ENCODE assay signal across 26 cellular contexts in the genomic region with DNA sequence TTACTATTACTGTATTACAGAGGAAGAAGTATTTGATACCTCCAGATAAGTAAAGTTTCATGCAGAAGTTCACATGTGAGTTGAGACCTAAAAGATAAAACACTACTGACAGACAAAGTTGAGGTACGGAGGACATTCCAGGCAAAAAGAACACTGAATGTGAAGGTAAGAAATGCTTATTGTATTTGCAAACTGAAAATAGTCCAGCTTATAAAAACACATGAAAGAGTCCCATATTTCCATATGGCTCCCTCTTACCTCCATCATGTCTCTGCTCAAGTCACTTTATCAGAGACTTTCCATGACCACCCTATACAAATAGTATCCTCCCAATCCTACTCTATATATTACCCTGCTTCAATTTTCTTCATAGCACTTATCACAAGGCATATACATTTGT.
"Had no signal": no experiment of that assay in that cellular context is flagged by ENCODE, and none has a peak within 500 bp of the region (broad histone marks: within the 10 kb centered on the region; RNA-seq: fewer than 3 reads in every experiment).

No MANE protein-coding gene starts in this region.

- H3K27me3 ChIP-seq: stomach, suprapubic skin, testis, thyroid gland, tibial artery, tibial nerve, transverse colon, upper lobe of left lung, upper lobe of right lung, uterus, vagina had no signal

- H3K27ac ChIP-seq: stomach, suprapubic skin, testis, thoracic aorta, thyroid gland, tibial artery, tibial nerve, transverse colon, upper lobe of left lung, upper lobe of right lung, uterus, vagina had no signal

- ATAC-seq: stimulated activated effector memory CD8-positive, alpha-beta T cell treated with anti-CD3 and anti-CD28 coated beads, Interleukin-12 subunit alpha, Interleukin-12 subunit beta, amount 100 ng/mL, for 72 hours; stimulated activated memory B cell treated with anti-CD40 and anti-IgM and Interleukin-4, amounts not matched to agents 10 μg/mL and 1 μg/mL and 100 μg/mL, for 72 hours; stimulated activated naive CD8-positive, alpha-beta T cell treated with anti-CD3 and anti-CD28 coated beads, Interleukin-15, amount 100 ng/mL, for 72 hours; stimulated activated naive CD8-positive, alpha-beta T cell treated with anti-CD3 and anti-CD28 coated beads, Interleukin-15, Interleukin-2, amounts not matched to agents 100 U/mL and 50 U/mL, for 24 hours; upper lobe of right lung had no signal

- H3K4me3 ChIP-seq: stomach, suprapubic skin, testis, thoracic aorta, thyroid gland, tibial artery, tibial nerve, transverse colon, upper lobe of left lung, upper lobe of right lung, uterus, vagina had no signal

- H3K4me1 ChIP-seq: stomach, suprapubic skin, testis, thyroid gland, tibial artery, tibial nerve, transverse colon, upper lobe of left lung, upper lobe of right lung, uterus, vagina had no signal

- H3K36me3 ChIP-seq: uterus had no signal

- DNase-seq: stimulated activated CD4-positive, alpha-beta T cell treated with anti-CD3 and anti-CD28 coated beads, Interleukin-2, amount 100 ng/mL, for 48 hours; stimulated activated CD4-positive, alpha-beta T cell treated with anti-CD3 and anti-CD28 coated beads, Interleukin-4, amount 100 ng/mL, for 1 hour; stimulated activated CD4-positive, alpha-beta T cell treated with anti-CD3 and anti-CD28 coated beads, Interleukin-4, amount 100 ng/mL, for 24 hours; stimulated activated CD4-positive, alpha-beta T cell treated with anti-CD3 and anti-CD28 coated beads, Interleukin-4, amount 100 ng/mL, for 4 hours; stimulated activated CD8-positive, alpha-beta memory T cell treated with anti-CD3 and anti-CD28 coated beads, Interleukin-4, amount 100 ng/mL, for 48 hours; stimulated activated naive B cell treated with anti-CD40 and anti-IgM and Interleukin-4, amounts not matched to agents 10 μg/mL and 1 μg/mL and 100 μg/mL, for 72 hours; stimulated activated naive CD4-positive, alpha-beta T cell; stimulated activated naive CD4-positive, alpha-beta T cell treated with Interleukin-2 at 50 U/mL for 16 hours; stimulated activated naive CD8-positive, alpha-beta T cell treated with anti-CD3 and anti-CD28 coated beads, Interleukin-15, amount 100 ng/mL, for 72 hours; stimulated activated naive CD8-positive, alpha-beta T cell treated with anti-CD3 and anti-CD28 coated beads, Interleukin-15, Interleukin-2, amounts not matched to agents 100 U/mL and 50 U/mL, for 24 hours; stomach; substantia nigra; testis; thyroid gland; tibial artery; transverse colon; trophoblast cell; upper lobe of left lung; upper lobe of right lung; uterus had no signal

- H3K9me3 ChIP-seq: stomach, suprapubic skin, testis, thoracic aorta, thyroid gland, tibial artery, tibial nerve, transverse colon, upper lobe of left lung, upper lobe of right lung, uterus, vagina had no signal
